4 cellular contexts compared by ENCODE assay signal in genomic region chr10:127824826-127825225, GRCh38.
"Had no signal": no experiment of that assay in that cellular context is flagged by ENCODE, and none has a peak within 500 bp of the region (broad histone marks: within the 10 kb centered on the region; RNA-seq: fewer than 3 reads in every experiment).

No MANE protein-coding gene starts in this region.

- H3K27ac Mint-ChIP-seq: GM23338, H9 had no signal

- H3K4me3 Mint-ChIP-seq: GM23338, H9 had no signal

- DNase-seq: H9, HCEC 1CT, IMR-90 had no signal

- H3K4me3 ChIP-seq: GM23338 had no signal

- ATAC-seq: GM23338 had no signal
